26 cellular contexts compared by ENCODE assay signal in genomic region chrX:27675493-27675892, GRCh38.
A peak's percentile ranks its signal among the peaks of the same experiment; 100 is the strongest.
DNase-seq lines count a peak whose midpoint lies in the region; ATAC-seq and TF ChIP-seq lines count a peak whose summit lies in the region.
"Had no signal": no experiment of that assay in that cellular context is flagged by ENCODE, and none has a peak within 500 bp of the region (broad histone marks: within the 10 kb centered on the region; RNA-seq: fewer than 3 reads in every experiment).

No MANE protein-coding gene starts in this region.

- no peak overlapping the region for H3K4me2 ChIP-seq in hepatocyte

- peaks cover 20% of the 10 kb centered on the region for H3K9me3 Mint-ChIP-seq in progenitor cell of endocrine pancreas (ENCODE audit: low read depth)
- H3K9me3 Mint-ChIP-seq: activated naive CD4-positive, alpha-beta T cell treated with anti-CD3 and anti-CD28 coated beads, Interleukin-2, amount 10 ng/mL, durations not matched to agents 7 days and 5 days had no signal

- peak; percentile 4 for DNase-seq in AG10803 (ENCODE audit: low read depth)
- DNase-seq in LoVo (ENCODE audit: low spot score) = peak; percentile 1
- peak; percentile 16 for DNase-seq in brain microvascular endothelial cell
- peak; percentile 17 for DNase-seq in hepatocyte (ENCODE audit: low spot score)
- DNase-seq in putamen (ENCODE audit: low spot score) = no peak
- no peak for DNase-seq in D341Med (ENCODE audit: low spot score)
- DNase-seq in progenitor cell of endocrine pancreas (ENCODE audit: low spot score, unreplicated experiment) = no peak
- DNase-seq: activated CD8-positive, alpha-beta T cell treated with anti-CD3 and anti-CD28 coated beads, Interleukin-2, amount 10 ng/mL, durations not matched to agents 7 days and 5 days; activated naive CD4-positive, alpha-beta T cell treated with anti-CD3 and anti-CD28 coated beads, Interleukin-2, amount 10 ng/mL, durations not matched to agents 7 days and 5 days; activated T-cell treated with anti-CD3 and anti-CD28 coated beads, Interleukin-2, amount 50 U/mL, for 4 hours; aorta; CD4-positive, alpha-beta T cell; DMS79; H7; Karpas-422; natural killer cell; NCI-H1048; NCI-H2081; NCI-H524; sigmoid colon; T-helper 9 cell had no signal

- no peak overlapping the region for H3K27ac Mint-ChIP-seq in progenitor cell of endocrine pancreas
- H3K27ac Mint-ChIP-seq: activated CD8-positive, alpha-beta T cell treated with anti-CD3 and anti-CD28 coated beads, Interleukin-2, amount 10 ng/mL, durations not matched to agents 7 days and 5 days; activated naive CD4-positive, alpha-beta T cell treated with anti-CD3 and anti-CD28 coated beads, Interleukin-2, amount 10 ng/mL, durations not matched to agents 7 days and 5 days; CD4-positive, alpha-beta T cell; mesothelial cell of epicardium; natural killer cell; stimulated activated effector memory CD8-positive, alpha-beta T cell treated with anti-CD3 and anti-CD28 coated beads, Interleukin-12 subunit alpha, Interleukin-12 subunit beta, amount 100 ng/mL, for 72 hours had no signal

- no peak overlapping the region for H3K4me3 Mint-ChIP-seq in progenitor cell of endocrine pancreas (ENCODE audit: low read depth)
- H3K4me3 Mint-ChIP-seq: activated CD8-positive, alpha-beta T cell treated with anti-CD3 and anti-CD28 coated beads, Interleukin-2, amount 10 ng/mL, durations not matched to agents 7 days and 5 days; activated naive CD4-positive, alpha-beta T cell treated with anti-CD3 and anti-CD28 coated beads, Interleukin-2, amount 10 ng/mL, durations not matched to agents 7 days and 5 days; activated T-cell treated with anti-CD3 and anti-CD28 coated beads, Interleukin-2, amount 50 U/mL, for 4 hours; CD4-positive, alpha-beta T cell; mesothelial cell of epicardium; natural killer cell; stimulated activated effector memory CD8-positive, alpha-beta T cell treated with anti-CD3 and anti-CD28 coated beads, Interleukin-12 subunit alpha, Interleukin-12 subunit beta, amount 100 ng/mL, for 72 hours had no signal

- WGBS in hepatocyte (ENCODE audit: low lambda C conversion rate, missing lambda C conversion rate) = 82% methylated on average over 1 of the region's 1 CpG

- in situ Hi-C loops in brain microvascular endothelial cell (cut with HindIII; ENCODE audit: low pct_ligation_motif_present, low sequenced_read_pairs) = no loop called here

- no peaks in the 10 kb centered on the region for H3K79me2 ChIP-seq in hepatocyte

- H3K36me3 Mint-ChIP-seq in progenitor cell of endocrine pancreas (ENCODE audit: insufficient read depth) = no peaks in the 10 kb centered on the region
- H3K36me3 Mint-ChIP-seq: activated naive CD4-positive, alpha-beta T cell treated with anti-CD3 and anti-CD28 coated beads, Interleukin-2, amount 10 ng/mL, durations not matched to agents 7 days and 5 days; mesothelial cell of epicardium; natural killer cell; stimulated activated effector memory CD8-positive, alpha-beta T cell treated with anti-CD3 and anti-CD28 coated beads, Interleukin-12 subunit alpha, Interleukin-12 subunit beta, amount 100 ng/mL, for 72 hours had no signal

- no peaks in the 10 kb centered on the region for H3K9me3 ChIP-seq in hepatocyte (ENCODE audit: low read depth)
- H3K9me3 ChIP-seq: gastroesophageal sphincter, sigmoid colon, vagina had no signal

- TF ChIP-seq CTCF in AG10803 (conservative IDR thresholded peaks at IDR 0.05; ENCODE audit: low read length) = no peak
- no peak for TF ChIP-seq CTCF in brain microvascular endothelial cell (IDR thresholded peaks at IDR 0.05; ENCODE audit: low read depth, low read length, missing control alignments)
- no peak for TF ChIP-seq CTCF in hepatocyte (IDR thresholded peaks at IDR 0.05; ENCODE audit: poor library complexity)
- no peak for TF ChIP-seq CTCF in progenitor cell of endocrine pancreas (IDR thresholded peaks at IDR 0.05; ENCODE audit: unreplicated experiment)

- ATAC-seq in GM18502 (IDR thresholded peaks at IDR 0.05; ENCODE audit: poor library complexity, unreplicated experiment) = no peak
- ATAC-seq: activated CD8-positive, alpha-beta T cell treated with anti-CD3 and anti-CD28 coated beads, Interleukin-2, amount 10 ng/mL, durations not matched to agents 7 days and 5 days; activated T-cell treated with anti-CD3 and anti-CD28 coated beads, Interleukin-2, amount 50 U/mL, for 4 hours; gastroesophageal sphincter; natural killer cell; stimulated activated effector memory CD8-positive, alpha-beta T cell treated with anti-CD3 and anti-CD28 coated beads, Interleukin-12 subunit alpha, Interleukin-12 subunit beta, amount 100 ng/mL, for 72 hours had no signal

- no peaks in the 10 kb centered on the region for H3K27me3 ChIP-seq in brain microvascular endothelial cell (replicated peaks)
- no peaks in the 10 kb centered on the region for H3K27me3 ChIP-seq in hepatocyte
- H3K27me3 ChIP-seq: gastroesophageal sphincter, sigmoid colon, vagina had no signal

- H3K4me3 ChIP-seq in AG10803 (ENCODE audit: low read length) (no peak overlapping the region), brain microvascular endothelial cell (ENCODE audit: low read depth, low read length) (no peak overlapping the region), hepatocyte (no peak overlapping the region)
- H3K4me3 ChIP-seq: gastroesophageal sphincter, sigmoid colon, vagina had no signal

- no peaks in the 10 kb centered on the region for H3K27me3 Mint-ChIP-seq in progenitor cell of endocrine pancreas
- H3K27me3 Mint-ChIP-seq: activated naive CD4-positive, alpha-beta T cell treated with anti-CD3 and anti-CD28 coated beads, Interleukin-2, amount 10 ng/mL, durations not matched to agents 7 days and 5 days; CD4-positive, alpha-beta T cell had no signal

- no peak overlapping the region for H3K27ac ChIP-seq in brain microvascular endothelial cell
- H3K27ac ChIP-seq in hepatocyte = no peak overlapping the region
- H3K27ac ChIP-seq: gastroesophageal sphincter, sigmoid colon, vagina had no signal

- H3K9me2 ChIP-seq in hepatocyte (replicated peaks; ENCODE audit: insufficient read depth) = no peaks in the 10 kb centered on the region

- no peaks in the 10 kb centered on the region for H4K20me1 ChIP-seq in hepatocyte (ENCODE audit: insufficient read depth, poor library complexity, severe bottlenecking)

- H3K36me3 ChIP-seq in brain microvascular endothelial cell (replicated peaks) (no peaks in the 10 kb centered on the region), hepatocyte (replicated peaks; ENCODE audit: insufficient read depth, low read depth) (no peaks in the 10 kb centered on the region)
- H3K36me3 ChIP-seq: gastroesophageal sphincter, sigmoid colon, vagina had no signal

- peaks cover 2% of the 10 kb centered on the region for H3K4me1 Mint-ChIP-seq in progenitor cell of endocrine pancreas (ENCODE audit: low read depth)
- H3K4me1 Mint-ChIP-seq: activated naive CD4-positive, alpha-beta T cell treated with anti-CD3 and anti-CD28 coated beads, Interleukin-2, amount 10 ng/mL, durations not matched to agents 7 days and 5 days; natural killer cell; stimulated activated effector memory CD8-positive, alpha-beta T cell treated with anti-CD3 and anti-CD28 coated beads, Interleukin-12 subunit alpha, Interleukin-12 subunit beta, amount 100 ng/mL, for 72 hours had no signal

- no peaks in the 10 kb centered on the region for H3K4me1 ChIP-seq in hepatocyte (ENCODE audit: insufficient read depth)
- H3K4me1 ChIP-seq: gastroesophageal sphincter, sigmoid colon, vagina had no signal

- H2AFZ ChIP-seq in hepatocyte = no peak overlapping the region

Comparison
In these comparisons a context has a peak if more than half of its experiments do, and no peak if none do; other contexts are left out.
1. DNase-seq: peak in AG10803 (single experiment), LoVo (single experiment), brain microvascular endothelial cell (single experiment) and hepatocyte (single experiment); none in putamen (single experiment), D341Med (single experiment) and progenitor cell of endocrine pancreas (single experiment).